ENCODE assay signal across 1 cellular context in genomic region chr5:10596310-10596703, GRCh38.
TF ChIP-seq lines count a peak whose summit lies in the region.

No MANE protein-coding gene starts in this region.

TF ChIP-seq in HepG2, 621 proteins besides CTCF, POLR2A, EP300 and RAD21 (continued from another document):
- TF ChIP-seq PLSCR1 (CRISPR knock-in tag; IDR thresholded peaks at IDR 0.05; ENCODE audit: borderline replicate concordance) (no peak), MNT (IDR thresholded peaks at IDR 0.05) (no peak), ZBTB25 (CRISPR knock-in tag; IDR thresholded peaks at IDR 0.05) (no peak)
